Comparison of ENCODE assay signal across 12 cellular contexts in genomic region chr19:16117594-16118033, GRCh38. TPM values are rescaled to one million over a fixed set of nuclear protein-coding genes. Genes with fewer than 3 reads are reported as not detected.
A peak's percentile ranks its signal among the peaks of the same experiment; 100 is the strongest.
DNase-seq lines count a peak whose midpoint lies in the region; FAIRE-seq and TF ChIP-seq lines count a peak whose summit lies in the region.
"Had no signal": no experiment of that assay in that cellular context is flagged by ENCODE, and none has a peak within 500 bp of the region (broad histone marks: within the 10 kb centered on the region; RNA-seq: fewer than 3 reads in every experiment).

No MANE protein-coding gene starts in this region.

- no peak overlapping the region for H3K4me3 Mint-ChIP-seq in activated naive CD8-positive, alpha-beta T cell treated with anti-CD3 and anti-CD28 coated beads for 36 hours
- no peak overlapping the region for H3K4me3 Mint-ChIP-seq in mesothelial cell of epicardium

- in situ Hi-C loops in GM13976 (cut with MboI; ENCODE audit: low sequenced_read_pairs, unreplicated experiment): no loop called here

- H3K9me3 ChIP-seq in small intestine (ENCODE audit: control insufficient read depth, low read depth) (no peaks in the 10 kb centered on the region), esophagus squamous epithelium (no peaks in the 10 kb centered on the region)
- H3K9me3 ChIP-seq: right lobe of liver had no signal

- H3K27ac ChIP-seq in KMS-11 (peak overlapping the region; percentile 78), small intestine (ENCODE audit: low read depth in 1 of 2, low read length in 1 of 2) (peak overlapping the region; percentile 89 to 94), esophagus squamous epithelium (peak overlapping the region in 2 of 4 donors; percentile 55 to 72)

- WGBS in small intestine, 3 donors: 79 to 93% (median 89%) methylated on average over 11 of the region's 11 CpGs
- WGBS in esophagus squamous epithelium, 2 donors: 79 to 82% methylated on average over 9 to 11 of the region's 11 CpGs

- FAIRE-seq in small intestine (lab: Jason Lieb, UNC): no peak
- FAIRE-seq: islet of Langerhans had no signal

- peaks cover 38% of the 10 kb centered on the region for H3K36me3 Mint-ChIP-seq in activated naive CD8-positive, alpha-beta T cell treated with anti-CD3 and anti-CD28 coated beads for 36 hours
- peaks cover 14% of the 10 kb centered on the region for H3K36me3 Mint-ChIP-seq in mesothelial cell of epicardium

- intact Hi-C loops in esophagus squamous epithelium (cut with DNase I): loop anchor here (10.0 kb wide), 1 partner anchor 53 kb away; no protein-coding TSS in a partner anchor

- H4K20me1 ChIP-seq in KMS-11 (ENCODE audit: insufficient read depth): no peaks in the 10 kb centered on the region

- H3K4me3 ChIP-seq in KMS-11 (IDR thresholded peaks at IDR 0.05; ENCODE audit: insufficient read depth, low read depth, low read length): no peak overlapping the region
- no peak overlapping the region for H3K4me3 ChIP-seq in small intestine (ENCODE audit: low read depth in 1 of 2, low read length in 2 of 2)
- no peak overlapping the region for H3K4me3 ChIP-seq in esophagus squamous epithelium
- H3K4me3 ChIP-seq: right lobe of liver had no signal

- H3K27me3 Mint-ChIP-seq in activated naive CD8-positive, alpha-beta T cell treated with anti-CD3 and anti-CD28 coated beads for 36 hours: no peaks in the 10 kb centered on the region
- no peaks in the 10 kb centered on the region for H3K27me3 Mint-ChIP-seq in mesothelial cell of epicardium (ENCODE audit: low read depth)

- no peak overlapping the region; the same call in 1 of the 2 replicates for H3K9ac ChIP-seq in KMS-11

- H3K4me1 ChIP-seq in KMS-11 (ENCODE audit: low read depth, poor library complexity, severe bottlenecking) (peaks cover 78% of the 10 kb centered on the region), small intestine (ENCODE audit: control insufficient read depth in 2 of 2, insufficient read depth in 1 of 2, low read depth in 1 of 2, low read length in 1 of 2) (peaks cover 7 to 13% of the 10 kb centered on the region in 2 donors), esophagus squamous epithelium (peaks cover 9 to 67% (median 29%) of the 10 kb centered on the region in 3 donors)

- peak; percentile 70 for TF ChIP-seq CTCF in GM13976 (IDR thresholded peaks at IDR 0.05; ENCODE audit: borderline replicate concordance, control extremely low read depth, extremely low read depth, insufficient read depth, missing control alignments)
- TF ChIP-seq CTCF in KMS-11 (conservative IDR thresholded peaks at IDR 0.05; ENCODE audit: low read depth, low read length): no peak
- TF ChIP-seq CTCF in esophagus squamous epithelium (IDR thresholded peaks at IDR 0.05): no peak
- TF ChIP-seq CTCF in mesothelial cell of epicardium (IDR thresholded peaks at IDR 0.05; ENCODE audit: unreplicated experiment): no peak

- TF ChIP-seq POLR2A in esophagus squamous epithelium (IDR thresholded peaks at IDR 0.05): no peak

- H3K9me3 Mint-ChIP-seq in activated naive CD8-positive, alpha-beta T cell treated with anti-CD3 and anti-CD28 coated beads for 36 hours: no peaks in the 10 kb centered on the region
- no peaks in the 10 kb centered on the region for H3K9me3 Mint-ChIP-seq in mesothelial cell of epicardium

- peak overlapping the region; percentile 40; the same call in 1 of the 2 replicates for H3K4me2 ChIP-seq in KMS-11

- H3K36me3 ChIP-seq in KMS-11 (ENCODE audit: insufficient read depth) (peaks cover 4% of the 10 kb centered on the region; the same call in 1 of the 2 replicates), small intestine (ENCODE audit: control insufficient read depth in 2 of 2, insufficient read depth in 2 of 2, low read length in 2 of 2) (peaks cover 7 to 16% of the 10 kb centered on the region in 2 donors), esophagus squamous epithelium (peaks cover 18 to 77% (median 31%) of the 10 kb centered on the region in 3 donors)

- peak overlapping the region; percentile 87 for H3K27ac Mint-ChIP-seq in activated naive CD8-positive, alpha-beta T cell treated with anti-CD3 and anti-CD28 coated beads for 36 hours
- no peak overlapping the region for H3K27ac Mint-ChIP-seq in mesothelial cell of epicardium

- peaks cover 59% of the 10 kb centered on the region for H3K79me2 ChIP-seq in KMS-11 (ENCODE audit: insufficient read depth, low read depth)

- DNase-seq in GM13976 (ENCODE audit: low spot score): peak; percentile 78
- DNase-seq in activated naive CD8-positive, alpha-beta T cell treated with anti-CD3 and anti-CD28 coated beads for 36 hours: no peak
- DNase-seq in small intestine: no peak
- no peak for DNase-seq in esophagus squamous epithelium (lab: John Stamatoyannopoulos, UW)
- no peak for DNase-seq in NCI-H2107 treated with DMSO at 0.1 percent for 48 hours (lab: John Stamatoyannopoulos, UW; ENCODE audit: unreplicated experiment)
- DNase-seq in mesothelial cell of epicardium (ENCODE audit: low spot score in 2 of 2, unreplicated experiment in 2 of 2): no peak
- DNase-seq: effector CD4-positive, alpha-beta T cell; GOT3; right lobe of liver; stimulated activated naive CD4-positive, alpha-beta T cell had no signal

- no peak overlapping the region for H2AFZ ChIP-seq in KMS-11 (ENCODE audit: low read depth)

- peaks cover 54% of the 10 kb centered on the region for H3K4me1 Mint-ChIP-seq in activated naive CD8-positive, alpha-beta T cell treated with anti-CD3 and anti-CD28 coated beads for 36 hours
- H3K4me1 Mint-ChIP-seq in mesothelial cell of epicardium: peaks cover 4% of the 10 kb centered on the region

- H3K27me3 ChIP-seq in KMS-11 (ENCODE audit: insufficient read depth, low read depth) (no peaks in the 10 kb centered on the region), small intestine (ENCODE audit: control insufficient read depth in 2 of 2, insufficient read depth in 2 of 2, low read length in 2 of 2) (no peaks in the 10 kb centered on the region), esophagus squamous epithelium (no peaks in the 10 kb centered on the region)
- H3K27me3 ChIP-seq: right lobe of liver had no signal

RNA-seq across cellular contexts. Expression of gene RAB8A, which starts 5.9 kb away (rescaled TPM):
- total RNA-seq in activated naive CD8-positive, alpha-beta T cell treated with anti-CD3 and anti-CD28 coated beads for 36 hours: 100 to 1,000 TPM; 168 to 169 TPM
- 100 to 1,000 TPM in 1 of 3 donors, 10 to 100 TPM in 2; 58.0 to 107 (median 82.7) TPM for polyA plus RNA-seq in small intestine
- total RNA-seq in esophagus squamous epithelium (10 to 100 TPM; 39.5 to 70.9 (median 46.4) TPM), mesothelial cell of epicardium (65.6 to 70.3 TPM (median 69.4 TPM) in 3 replicates)

RNA-seq across cellular contexts. Expression of gene HSH2D, which starts 25.9 kb away (rescaled TPM):
- 10 to 100 TPM; 29.6 to 29.8 TPM for total RNA-seq in activated naive CD8-positive, alpha-beta T cell treated with anti-CD3 and anti-CD28 coated beads for 36 hours
- polyA plus RNA-seq in small intestine: 10 to 100 TPM; 14.8 to 31.3 (median 22.7) TPM
- total RNA-seq in esophagus squamous epithelium (1 to 10 TPM in 1 of 4 donors, under 1 TPM in 2, not detected in 1; 0.31 to 1.1 (median 0.41) TPM), mesothelial cell of epicardium (0.27 to 0.38 TPM (median 0.32 TPM) in 3 replicates)

RNA-seq across cellular contexts. Expression of gene TPM4, which starts 41.3 kb away (rescaled TPM):
- total RNA-seq in activated naive CD8-positive, alpha-beta T cell treated with anti-CD3 and anti-CD28 coated beads for 36 hours: 100 to 1,000 TPM; 203 to 204 TPM
- 100 to 1,000 TPM; 135 to 238 (median 152) TPM for polyA plus RNA-seq in small intestine
- total RNA-seq in esophagus squamous epithelium (100 to 1,000 TPM; 307 to 577 (median 369) TPM), mesothelial cell of epicardium (561 to 582 TPM (median 564 TPM) in 3 replicates)

RNA-seq across cellular contexts. Expression of gene CIB3, which starts 55.7 kb away (rescaled TPM):
- not detected for total RNA-seq in activated naive CD8-positive, alpha-beta T cell treated with anti-CD3 and anti-CD28 coated beads for 36 hours
- not detected for polyA plus RNA-seq in small intestine
- total RNA-seq in esophagus squamous epithelium: not detected
- not detected in 3 replicates for total RNA-seq in mesothelial cell of epicardium
- total RNA-seq: right lobe of liver had no signal

Comparison
In these comparisons a context has a peak if more than half of its experiments do, and no peak if none do; other contexts are left out.
1. RNA of gene HSH2D, which starts 25.9 kb away (total RNA-seq): 29.6 to 29.8 TPM in activated naive CD8-positive, alpha-beta T cell treated with anti-CD3 and anti-CD28 coated beads for 36 hours; 0.31 to 1.1 TPM in esophagus squamous epithelium and 0.27 to 0.38 TPM in mesothelial cell of epicardium; every median in the first group is over 10 times any median in the second.